7 cellular contexts compared by ENCODE assay signal in genomic region chr11:206516-207212, GRCh38. TPM values are rescaled to one million over a fixed set of nuclear protein-coding genes. Genes with fewer than 3 reads are reported as not detected.
DNase-seq lines count a peak whose midpoint lies in the region; ATAC-seq lines count a peak whose summit lies in the region.

No MANE protein-coding gene starts in this region.

- no peaks in the 10 kb centered on the region for H3K27me3 ChIP-seq in rectal smooth muscle tissue (ENCODE audit: control insufficient read depth, insufficient read depth, low read length)

- H3K4me3 Mint-ChIP-seq in activated T-helper 17 cell treated with anti-CD3 and anti-CD28 coated beads, Interleukin-2, amount 50 U/mL, for 72 hours, result peak overlapping the region; percentile 100

- ATAC-seq in GM18508 (IDR thresholded peaks at IDR 0.05; ENCODE audit: insufficient read depth, unreplicated experiment) (peak; percentile 3), HG03457 (IDR thresholded peaks at IDR 0.05; ENCODE audit: unreplicated experiment) (peak; percentile 5)
- no peak for ATAC-seq in activated T-helper 17 cell treated with anti-CD3 and anti-CD28 coated beads, Interleukin-2, amount 50 U/mL, for 72 hours (replicated peaks)

- H3K9ac ChIP-seq in rectal smooth muscle tissue (ENCODE audit: low read length), result peak overlapping the region; percentile 87

- H3K4me3 ChIP-seq in rectal smooth muscle tissue (ENCODE audit: low read length), result peak overlapping the region; percentile 79

- H3K4me1 ChIP-seq in rectal smooth muscle tissue (ENCODE audit: control insufficient read depth, insufficient read depth, low read length), result peaks cover 23% of the 10 kb centered on the region

- peak overlapping the region; percentile 100 for H3K27ac Mint-ChIP-seq in activated T-helper 17 cell treated with anti-CD3 and anti-CD28 coated beads, Interleukin-2, amount 50 U/mL, for 72 hours

- H3K4me1 Mint-ChIP-seq in activated T-helper 17 cell treated with anti-CD3 and anti-CD28 coated beads, Interleukin-2, amount 50 U/mL, for 72 hours, result peaks cover 32% of the 10 kb centered on the region

- H3K27me3 Mint-ChIP-seq in activated T-helper 17 cell treated with anti-CD3 and anti-CD28 coated beads, Interleukin-2, amount 50 U/mL, for 72 hours, result no peaks in the 10 kb centered on the region

- peak; percentile 63 for DNase-seq in cardiac septum (ENCODE audit: low spot score)
- no peak for DNase-seq in NCI-H226
- no peak for DNase-seq in SKM-1 (lab: John Stamatoyannopoulos, UW; ENCODE audit: unreplicated experiment)

- peak overlapping the region; percentile 99 for H3K27ac ChIP-seq in rectal smooth muscle tissue (ENCODE audit: low read depth, low read length)

- H3K36me3 ChIP-seq in rectal smooth muscle tissue (ENCODE audit: control insufficient read depth, insufficient read depth, low read length), result peaks cover 44% of the 10 kb centered on the region

- no peaks in the 10 kb centered on the region for H3K9me3 Mint-ChIP-seq in activated T-helper 17 cell treated with anti-CD3 and anti-CD28 coated beads, Interleukin-2, amount 50 U/mL, for 72 hours

- intact Hi-C loops in cardiac septum (cut with DNase I), result loop anchor here (5.0 kb wide), 1 partner anchor 151 kb away; no protein-coding TSS in a partner anchor

- H3K36me3 Mint-ChIP-seq in activated T-helper 17 cell treated with anti-CD3 and anti-CD28 coated beads, Interleukin-2, amount 50 U/mL, for 72 hours (ENCODE audit: low read depth), result peaks cover 100% of the 10 kb centered on the region

RNA-seq across cellular contexts. Expression of gene BET1L, which starts 0.5 kb away (rescaled TPM):
- total RNA-seq in activated T-helper 17 cell treated with anti-CD3 and anti-CD28 coated beads, Interleukin-2, amount 50 U/mL, for 72 hours, result 10 to 100 TPM; 32.5 to 84.3 TPM
- 24.9 TPM for total RNA-seq in cardiac septum

RNA-seq across cellular contexts. Expression of gene RIC8A, which starts 0.8 kb away (rescaled TPM):
- 100 to 1,000 TPM; 118 to 139 TPM for total RNA-seq in activated T-helper 17 cell treated with anti-CD3 and anti-CD28 coated beads, Interleukin-2, amount 50 U/mL, for 72 hours
- total RNA-seq in cardiac septum, result 63.4 TPM

RNA-seq across cellular contexts. Expression of gene SCGB1C1, which starts 13.8 kb away (rescaled TPM):
- not detected for total RNA-seq in activated T-helper 17 cell treated with anti-CD3 and anti-CD28 coated beads, Interleukin-2, amount 50 U/mL, for 72 hours
- total RNA-seq in cardiac septum, result not detected

RNA-seq across cellular contexts. Expression of gene SIRT3, which starts 29.5 kb away (rescaled TPM):
- 10 to 100 TPM; 16.5 to 48.5 TPM for total RNA-seq in activated T-helper 17 cell treated with anti-CD3 and anti-CD28 coated beads, Interleukin-2, amount 50 U/mL, for 72 hours
- total RNA-seq in cardiac septum, result 27.0 TPM

RNA-seq across cellular contexts. Expression of gene PSMD13, which starts 30.1 kb away (rescaled TPM):
- total RNA-seq in activated T-helper 17 cell treated with anti-CD3 and anti-CD28 coated beads, Interleukin-2, amount 50 U/mL, for 72 hours, result 100 to 1,000 TPM; 153 to 211 TPM
- 87.5 TPM for total RNA-seq in cardiac septum
